Comparison of ENCODE assay signal across 8 cellular contexts in the genomic region with DNA sequence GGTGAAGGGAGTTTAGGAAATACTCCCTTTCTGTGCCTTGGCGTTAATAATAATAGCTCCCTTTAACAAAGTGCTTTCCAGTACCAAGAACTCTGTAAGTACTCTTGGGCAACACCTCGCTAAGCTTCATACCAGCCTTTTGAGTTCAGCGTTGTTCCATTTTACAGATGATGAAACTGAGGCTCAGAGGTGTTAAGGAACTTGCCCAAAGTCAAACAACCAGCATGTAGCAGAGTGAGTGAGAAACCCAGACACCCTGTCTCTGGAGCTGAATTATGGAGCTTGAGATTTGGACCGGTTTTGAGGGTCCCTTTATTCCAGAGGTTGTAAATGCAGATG. TPM values are rescaled to one million over a fixed set of nuclear protein-coding genes. Genes with fewer than 3 reads are reported as not detected.
DNase-seq lines count a peak whose midpoint lies in the region; ATAC-seq and TF ChIP-seq lines count a peak whose summit lies in the region.

No MANE protein-coding gene starts in this region.

- H3K9me3 ChIP-seq in adrenal gland (replicated peaks in 1 of 3) (no peaks in the 10 kb centered on the region), liver (ENCODE audit: control insufficient read depth in 4 of 4, low read length in 3 of 4) (no peaks in the 10 kb centered on the region), thyroid gland (no peaks in the 10 kb centered on the region)

- peak overlapping the region; percentile 99 for H3K4me3 Mint-ChIP-seq in activated CD8-positive, alpha-beta memory T cell treated with anti-CD3 and anti-CD28 coated beads, Interleukin-2, amount 10 ng/mL, durations not matched to agents 7 days and 5 days

- no peak for DNase-seq in activated CD8-positive, alpha-beta memory T cell treated with anti-CD3 and anti-CD28 coated beads, Interleukin-2, amount 10 ng/mL, durations not matched to agents 7 days and 5 days
- DNase-seq in activated CD8-positive, alpha-beta memory T cell treated with anti-CD3 and anti-CD28 coated beads, Interleukin-2, amount 50 U/mL, for 48 hours: no peak
- DNase-seq in adrenal gland (no peak), thyroid gland (no peak), NCI-H226 (no peak), ureter (ENCODE audit: low spot score) (no peak)

- H3K4me3 ChIP-seq in adrenal gland: peak overlapping the region in 3 of 4 donors; percentile 48 to 95 (median 57)
- H3K4me3 ChIP-seq in liver (ENCODE audit: low read depth in 1 of 3, low read length in 3 of 3): peak overlapping the region; percentile 68 to 98 (median 95)
- H3K4me3 ChIP-seq in thyroid gland (replicated peaks in 1 of 3): peak overlapping the region; percentile 77 to 100 (median 95)

- intact Hi-C loops in adrenal gland (cut with DNase I): no loop called here
- intact Hi-C loops in thyroid gland (cut with DNase I): no loop called here

- no peaks in the 10 kb centered on the region for H3K27me3 ChIP-seq in adrenal gland
- H3K27me3 ChIP-seq in liver (ENCODE audit: control insufficient read depth in 4 of 4, insufficient read depth in 4 of 4, low read length in 3 of 4): no peaks in the 10 kb centered on the region
- H3K27me3 ChIP-seq in thyroid gland: no peaks in the 10 kb centered on the region

- no peaks in the 10 kb centered on the region for H3K36me3 ChIP-seq in adrenal gland (replicated peaks in 1 of 2)
- peaks cover 0 to 2% (median 0%) of the 10 kb centered on the region in 4 donors for H3K36me3 ChIP-seq in liver (ENCODE audit: control insufficient read depth in 4 of 4, insufficient read depth in 3 of 4, low read depth in 1 of 4, low read length in 3 of 4)
- no peaks in the 10 kb centered on the region for H3K36me3 ChIP-seq in thyroid gland

- TF ChIP-seq CTCF in adrenal gland (IDR thresholded peaks at IDR 0.05) (no peak), liver (IDR thresholded peaks at IDR 0.05; ENCODE audit: low read depth, low read length, missing input control) (no peak), thyroid gland (IDR thresholded peaks at IDR 0.05) (no peak)

- H3K36me3 Mint-ChIP-seq in activated CD8-positive, alpha-beta memory T cell treated with anti-CD3 and anti-CD28 coated beads, Interleukin-2, amount 10 ng/mL, durations not matched to agents 7 days and 5 days: no peaks in the 10 kb centered on the region

- peaks cover 37% of the 10 kb centered on the region for H3K4me1 Mint-ChIP-seq in activated CD8-positive, alpha-beta memory T cell treated with anti-CD3 and anti-CD28 coated beads, Interleukin-2, amount 10 ng/mL, durations not matched to agents 7 days and 5 days

- WGBS in adrenal gland, 4 donors: 35 to 59% (median 49%) methylated on average over 4 of the region's 4 CpGs
- 38% methylated on average over 4 of the region's 4 CpGs for WGBS in liver
- 31 to 41% methylated on average over 4 of the region's 4 CpGs for WGBS in thyroid gland, 2 donors

- H3K27me3 Mint-ChIP-seq in activated CD8-positive, alpha-beta memory T cell treated with anti-CD3 and anti-CD28 coated beads, Interleukin-2, amount 10 ng/mL, durations not matched to agents 7 days and 5 days: no peaks in the 10 kb centered on the region

- H3K4me1 ChIP-seq in adrenal gland (replicated peaks in 1 of 2) (peaks cover 24 to 44% of the 10 kb centered on the region in 2 donors), liver (ENCODE audit: control insufficient read depth in 4 of 4, insufficient read depth in 4 of 4, low read length in 3 of 4) (peaks cover 9 to 20% (median 16%) of the 10 kb centered on the region in 4 donors), thyroid gland (peaks cover 31 to 38% of the 10 kb centered on the region in 2 donors)

- H3K9ac ChIP-seq in liver (ENCODE audit: low read depth in 1 of 2, low read length in 2 of 2): peak overlapping the region; percentile 30 to 88

- peak overlapping the region in 4 of 5 donors; percentile 2 to 72 (median 68) for H3K27ac ChIP-seq in adrenal gland
- no peak overlapping the region for H3K27ac ChIP-seq in liver (ENCODE audit: low read depth in 1 of 2, low read length in 2 of 2)
- peak overlapping the region in 2 of 3 donors; percentile 60 to 84 for H3K27ac ChIP-seq in thyroid gland

- CTCF ChIA-PET in activated CD8-positive, alpha-beta memory T cell treated with anti-CD3 and anti-CD28 coated beads, Interleukin-2, amount 10 ng/mL, durations not matched to agents 7 days and 5 days (lab: Charles Lee): interaction anchor here (1.1 kb wide), 1 partner anchor 15 kb away, joined by 3 read pairs; no protein-coding TSS in a partner anchor

- ATAC-seq in activated CD8-positive, alpha-beta memory T cell treated with anti-CD3 and anti-CD28 coated beads, Interleukin-2, amount 10 ng/mL, durations not matched to agents 7 days and 5 days: no peak
- ATAC-seq in HG02970 (IDR thresholded peaks at IDR 0.05; ENCODE audit: low FRiP score, unreplicated experiment): no peak

- peak overlapping the region; percentile 96 for H3K27ac Mint-ChIP-seq in activated CD8-positive, alpha-beta memory T cell treated with anti-CD3 and anti-CD28 coated beads, Interleukin-2, amount 10 ng/mL, durations not matched to agents 7 days and 5 days

- TF ChIP-seq RAD21 in liver (IDR thresholded peaks at IDR 0.05): no peak

- TF ChIP-seq POLR2A in adrenal gland (IDR thresholded peaks at IDR 0.05) (no peak), thyroid gland (IDR thresholded peaks at IDR 0.05) (no peak)

- H3K9me3 Mint-ChIP-seq in activated CD8-positive, alpha-beta memory T cell treated with anti-CD3 and anti-CD28 coated beads, Interleukin-2, amount 10 ng/mL, durations not matched to agents 7 days and 5 days (ENCODE audit: low read depth): no peaks in the 10 kb centered on the region

TF ChIP-seq in liver, 16 proteins besides CTCF, POLR2A, EP300 and RAD21:
- no peak for TF ChIP-seq YY1 (IDR thresholded peaks at IDR 0.05)

RNA-seq across cellular contexts. Expression of a gene that starts 0.6 kb away (rescaled TPM):
- 10 to 100 TPM; 15.0 to 20.1 TPM for total RNA-seq in activated CD8-positive, alpha-beta memory T cell treated with anti-CD3 and anti-CD28 coated beads, Interleukin-2, amount 10 ng/mL, durations not matched to agents 7 days and 5 days
- total RNA-seq in adrenal gland (10 to 100 TPM; 13.2 to 80.4 (median 17.9) TPM), liver (1 to 10 TPM; 6.4 to 6.5 TPM), thyroid gland (10 to 100 TPM; 41.3 to 82.8 (median 70.9) TPM), ureter (46.0 TPM)
- polyA plus RNA-seq in adrenal gland (10 to 100 TPM in 2 of 3 donors, 1 to 10 TPM in 1; 9.1 to 17.6 (median 10.3) TPM), liver (1 to 10 TPM; 2.0 to 2.5 TPM)

RNA-seq across cellular contexts. Expression of a gene that starts 0.8 kb away (rescaled TPM):
- total RNA-seq in activated CD8-positive, alpha-beta memory T cell treated with anti-CD3 and anti-CD28 coated beads, Interleukin-2, amount 10 ng/mL, durations not matched to agents 7 days and 5 days: 10 to 100 TPM; 56.1 to 58.6 TPM
- total RNA-seq in adrenal gland: 100 to 1,000 TPM in 2 of 8 donors, 10 to 100 TPM in 6; 65.4 to 105 (median 84.3) TPM
- 100 to 1,000 TPM in 2 of 3 donors, 10 to 100 TPM in 1; 51.0 to 225 (median 130) TPM for polyA plus RNA-seq in adrenal gland
- total RNA-seq in liver: 10 to 100 TPM; 27.8 to 28.0 TPM
- polyA plus RNA-seq in liver: 10 to 100 TPM; 15.3 to 16.6 TPM
- 100 to 1,000 TPM in 3 of 4 donors, 10 to 100 TPM in 1; 58.5 to 120 (median 112) TPM for total RNA-seq in thyroid gland
- 72.5 TPM for total RNA-seq in ureter

Comparison
In these comparisons a context has a peak if more than half of its experiments do, and no peak if none do; other contexts are left out.
1. H3K27ac ChIP-seq: peak in adrenal gland (4 of 5) and thyroid gland (2 of 3); none in liver (0 of 2).
2. Peak in every context shown above with its lines, with median percentiles within 50 percentile points of each other: H3K4me3 ChIP-seq.